ENCODE assay signal across 16 cellular contexts in the genomic region with DNA sequence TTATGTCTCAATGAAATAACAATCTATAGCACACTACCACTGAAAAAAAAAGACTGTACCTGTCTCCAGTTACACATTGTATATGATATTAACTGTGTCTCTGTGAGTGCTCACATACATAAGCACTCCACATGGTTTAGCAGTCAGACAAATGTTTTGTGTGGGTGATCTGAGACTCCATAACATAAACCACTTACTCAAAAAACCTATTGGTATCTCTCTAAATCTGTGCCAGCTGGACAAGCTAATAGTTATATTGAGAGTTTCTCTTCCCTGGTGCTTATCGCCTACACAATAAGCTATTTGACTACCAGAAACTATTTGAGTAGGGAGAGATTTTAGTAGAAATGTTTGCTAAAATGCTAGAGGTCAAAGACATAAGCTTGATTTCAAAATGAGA.
DNase-seq lines count a peak whose midpoint lies in the region; ATAC-seq and TF ChIP-seq lines count a peak whose summit lies in the region.
"Had no signal": no experiment of that assay in that cellular context is flagged by ENCODE, and none has a peak within 500 bp of the region (broad histone marks: within the 10 kb centered on the region; RNA-seq: fewer than 3 reads in every experiment).

No MANE protein-coding gene starts in this region.

- H3K36me3 ChIP-seq in gastroesophageal sphincter = no peaks in the 10 kb centered on the region

- no peaks in the 10 kb centered on the region for H3K36me3 Mint-ChIP-seq in glutamatergic neuron (ENCODE audit: unreplicated experiment)
- H3K36me3 Mint-ChIP-seq in activated CD4-positive, alpha-beta T cell treated with anti-CD3 and anti-CD28 coated beads, Interleukin-2, amount 10 ng/mL, durations not matched to agents 7 days and 5 days (ENCODE audit: low read depth) = no peaks in the 10 kb centered on the region

- no peak overlapping the region for H3K27ac ChIP-seq in gastroesophageal sphincter

- POLR2A ChIA-PET in activated CD4-positive, alpha-beta T cell treated with anti-CD3 and anti-CD28 coated beads, Interleukin-2, amount 10 ng/mL, durations not matched to agents 7 days and 5 days (lab: Charles Lee) = no interaction called here

- no peaks in the 10 kb centered on the region for H3K9me3 Mint-ChIP-seq in glutamatergic neuron (ENCODE audit: unreplicated experiment)
- peaks cover 5% of the 10 kb centered on the region for H3K9me3 Mint-ChIP-seq in activated CD4-positive, alpha-beta T cell treated with anti-CD3 and anti-CD28 coated beads, Interleukin-2, amount 10 ng/mL, durations not matched to agents 7 days and 5 days

- H3K4me1 ChIP-seq in gastroesophageal sphincter = no peaks in the 10 kb centered on the region

- no peaks in the 10 kb centered on the region for H3K27me3 Mint-ChIP-seq in glutamatergic neuron (ENCODE audit: unreplicated experiment)
- H3K27me3 Mint-ChIP-seq in activated CD4-positive, alpha-beta T cell treated with anti-CD3 and anti-CD28 coated beads, Interleukin-2, amount 10 ng/mL, durations not matched to agents 7 days and 5 days = peaks cover 4% of the 10 kb centered on the region

- no peak for TF ChIP-seq EP300 in gastroesophageal sphincter (IDR thresholded peaks at IDR 0.05)

- TF ChIP-seq POLR2A in gastroesophageal sphincter (IDR thresholded peaks at IDR 0.05) = no peak
- no peak for TF ChIP-seq POLR2A in lower leg skin (IDR thresholded peaks at IDR 0.05)

- H3K4me1 Mint-ChIP-seq in glutamatergic neuron (ENCODE audit: low read depth, unreplicated experiment) = no peaks in the 10 kb centered on the region
- no peaks in the 10 kb centered on the region for H3K4me1 Mint-ChIP-seq in activated CD4-positive, alpha-beta T cell treated with anti-CD3 and anti-CD28 coated beads, Interleukin-2, amount 10 ng/mL, durations not matched to agents 7 days and 5 days

- 45 to 50% methylated on average over 1 of the region's 1 CpG for WGBS in gastroesophageal sphincter (ENCODE audit: low coverage in 1 of 2), 2 donors
- 84 to 86% methylated on average over 1 of the region's 1 CpG for WGBS in lower leg skin, 2 donors

- TF ChIP-seq CTCF in GM12865 (IDR thresholded peaks at IDR 0.05; ENCODE audit: insufficient read depth, low read depth, low read length, missing control alignments) (no peak), glutamatergic neuron (IDR thresholded peaks at IDR 0.05; ENCODE audit: partially characterized antibody, unreplicated experiment) (no peak), gastroesophageal sphincter (IDR thresholded peaks at IDR 0.05) (no peak), lower leg skin (IDR thresholded peaks at IDR 0.05) (no peak)

- H3K4me3 ChIP-seq in GM12865 (ENCODE audit: low read depth, low read length) = no peak overlapping the region
- H3K4me3 ChIP-seq in gastroesophageal sphincter = no peak overlapping the region
- H3K4me3 ChIP-seq in lower leg skin (ENCODE audit: low read depth, poor library complexity, severe bottlenecking) = no peak overlapping the region

- intact Hi-C loops in lower leg skin (cut with DNase I; ENCODE audit: low total_unique reads) = no loop called here

- ATAC-seq in GM19328 (IDR thresholded peaks at IDR 0.05; ENCODE audit: unreplicated experiment) (peak; percentile 57), HG02610 (IDR thresholded peaks at IDR 0.05; ENCODE audit: unreplicated experiment) (peak; percentile 86), HG03354 (IDR thresholded peaks at IDR 0.05; ENCODE audit: poor library complexity, severe bottlenecking, unreplicated experiment) (peak; percentile 84), gastroesophageal sphincter (no peak)
- ATAC-seq: HCT116 had no signal

- no peak overlapping the region for H3K27ac Mint-ChIP-seq in glutamatergic neuron (ENCODE audit: unreplicated experiment)
- no peak overlapping the region for H3K27ac Mint-ChIP-seq in activated CD4-positive, alpha-beta T cell treated with anti-CD3 and anti-CD28 coated beads, Interleukin-2, amount 10 ng/mL, durations not matched to agents 7 days and 5 days
- H3K27ac Mint-ChIP-seq: T-helper 2 cell treated with Interferon-gamma antibody and Interleukin-4, amounts not matched to agents 5 μg/mL and 100 μg/mL, for 36 hours had no signal

- CTCF ChIA-PET in activated CD4-positive, alpha-beta T cell treated with anti-CD3 and anti-CD28 coated beads, Interleukin-2, amount 10 ng/mL, durations not matched to agents 7 days and 5 days (lab: Charles Lee) = interaction anchor here (0.8 kb wide), 1 partner anchor 11 kb away, joined by 3 read pairs; no protein-coding TSS in a partner anchor

- H3K4me3 Mint-ChIP-seq in glutamatergic neuron (ENCODE audit: unreplicated experiment) = no peak overlapping the region
- H3K4me3 Mint-ChIP-seq in activated CD4-positive, alpha-beta T cell treated with anti-CD3 and anti-CD28 coated beads, Interleukin-2, amount 10 ng/mL, durations not matched to agents 7 days and 5 days = no peak overlapping the region
- H3K4me3 Mint-ChIP-seq: T-helper 2 cell treated with Interferon-gamma antibody and Interleukin-4, amounts not matched to agents 5 μg/mL and 100 μg/mL, for 36 hours had no signal

- DNase-seq in GM12865 (ENCODE audit: low read depth) = peak; percentile 42
- no peak for DNase-seq in glutamatergic neuron
- no peak for DNase-seq in activated CD4-positive, alpha-beta T cell treated with anti-CD3 and anti-CD28 coated beads, Interleukin-2, amount 10 ng/mL, durations not matched to agents 7 days and 5 days
- DNase-seq in lower leg skin (ENCODE audit: low spot score in 2 of 2) = no peak
- DNase-seq: activated CD4-positive, alpha-beta T cell treated with anti-CD3 and anti-CD28 coated beads, Interleukin-2, amount 50 U/mL, for 48 hours; DMS 273 treated with DMSO at 0.1 percent for 48 hours; kidney glomerular epithelial cell; NCI-H1105; NCI-H526; stimulated activated naive CD4-positive, alpha-beta T cell had no signal

- H3K9me3 ChIP-seq in gastroesophageal sphincter = no peaks in the 10 kb centered on the region

- H3K27me3 ChIP-seq in gastroesophageal sphincter = no peaks in the 10 kb centered on the region
